In the genomic region with DNA sequence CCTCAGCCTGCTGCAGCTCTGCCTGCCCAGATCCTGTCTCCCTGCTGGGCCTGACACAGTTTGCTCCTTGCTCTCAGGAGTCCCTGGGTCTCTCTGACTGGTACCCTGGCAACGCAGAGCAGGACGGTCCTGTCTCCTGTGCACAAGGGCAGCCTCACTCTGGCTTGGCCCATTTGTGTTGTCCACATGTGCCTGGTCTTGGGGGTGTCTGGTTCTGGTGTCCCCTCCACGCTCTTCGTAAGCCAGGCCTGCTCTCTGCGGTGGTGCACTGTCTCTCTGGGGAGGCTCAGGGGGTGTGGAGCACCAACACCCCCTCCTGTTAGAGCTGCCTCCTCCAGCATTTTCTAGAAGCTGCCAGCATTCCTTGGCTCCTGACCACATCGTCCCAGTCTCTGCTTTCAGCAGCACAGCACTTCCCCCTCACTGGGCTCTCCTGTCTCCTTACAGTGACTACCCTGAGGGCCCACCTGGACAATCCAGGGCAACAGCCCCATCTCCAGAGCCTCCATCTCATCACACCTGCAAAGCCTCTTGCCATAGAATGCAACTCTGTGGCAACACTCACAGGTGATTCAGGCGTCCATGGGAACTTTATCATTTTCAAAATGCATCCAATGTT, we compare ENCODE assay signal across 25 cellular contexts.
DNase-seq lines count a peak whose midpoint lies in the region; ATAC-seq and TF ChIP-seq lines count a peak whose summit lies in the region.
"Had no signal": no experiment of that assay in that cellular context is flagged by ENCODE, and none has a peak within 500 bp of the region (broad histone marks: within the 10 kb centered on the region; RNA-seq: fewer than 3 reads in every experiment).

No MANE protein-coding gene starts in this region.

- peak overlapping the region; percentile 8; the same call in 1 of the 2 replicates for H3K14ac ChIP-seq in H9 (ENCODE audit: insufficient read depth, low read length)

- no CpG with 5 or more reads among the region's 7 CpGs for WGBS in H9 (ENCODE audit: extremely low coverage, insufficient read length, low lambda C conversion rate)

- no peak for ATAC-seq in foreskin keratinocyte
- ATAC-seq in HG03354 (IDR thresholded peaks at IDR 0.05; ENCODE audit: poor library complexity, severe bottlenecking, unreplicated experiment): no peak
- ATAC-seq: A549, GM12878, HCT116, HepG2 had no signal

- DNase-seq in activated CD8-positive, alpha-beta memory T cell treated with anti-CD3 and anti-CD28 coated beads for 24 hours: peak; percentile 30
- no peak for DNase-seq in activated CD8-positive, alpha-beta memory T cell treated with anti-CD3 and anti-CD28 coated beads, Interleukin-2, amount 50 U/mL, for 48 hours
- no peak for DNase-seq in H9
- peak; percentile 80 for DNase-seq in mesenteric fat pad (ENCODE audit: low spot score)
- DNase-seq in osteocyte (ENCODE audit: extremely low spot score, unreplicated experiment): peak; percentile 63
- no peak for DNase-seq in foreskin keratinocyte
- no peak for DNase-seq in NCI-H1436 (lab: John Stamatoyannopoulos, UW)
- DNase-seq: AML-193; C1 segment of cervical spinal cord; CD4-positive, CD25-positive, alpha-beta regulatory T cell; CD8-positive, alpha-beta memory T cell; COR-L47; DMS 273 treated with DMSO at 0.1 percent for 48 hours; DMS53; DND-41; EL; GM23248; HFFc6 had no signal

- H3K79me1 ChIP-seq in H9 (ENCODE audit: insufficient read depth, low read depth, low read length, poor library complexity, severe bottlenecking): no peaks in the 10 kb centered on the region

- no peaks in the 10 kb centered on the region for H3K9me3 ChIP-seq in H9 (ENCODE audit: control insufficient read depth, low read depth, low read length)
- H3K9me3 ChIP-seq: A549 had no signal

- peaks cover 2% of the 10 kb centered on the region; the same call in 1 of the 2 replicates for H3K4me1 ChIP-seq in H9 (ENCODE audit: insufficient read depth, low read length)
- H3K4me1 ChIP-seq in foreskin keratinocyte: no peaks in the 10 kb centered on the region
- H3K4me1 ChIP-seq: A549 had no signal

- no peak overlapping the region for H2AK5ac ChIP-seq in H9 (ENCODE audit: insufficient read length, low read length)

- H3K23me2 ChIP-seq in H9 (ENCODE audit: insufficient read length, low read depth, low read length, poor library complexity, severe bottlenecking): no peaks in the 10 kb centered on the region

- no peak overlapping the region for H4K5ac ChIP-seq in H9 (ENCODE audit: insufficient read length, low read depth, low read length)

- H3K27me3 Mint-ChIP-seq in H9 (ENCODE audit: low read depth): peaks cover 4% of the 10 kb centered on the region
- H3K27me3 Mint-ChIP-seq in osteocyte (ENCODE audit: unreplicated experiment): no peaks in the 10 kb centered on the region
- H3K27me3 Mint-ChIP-seq: IgD-negative memory B cell had no signal

- H2AFZ ChIP-seq in H9 (ENCODE audit: low read length): no peak overlapping the region
- H2AFZ ChIP-seq: GM23248 had no signal

- no peak overlapping the region for H3K4me2 ChIP-seq in H9 (ENCODE audit: insufficient read depth, insufficient read length, low read length)
- H3K4me2 ChIP-seq: A549 had no signal

- peaks cover 16 to 20% of the 10 kb centered on the region in 2 experiments for H3K4me1 Mint-ChIP-seq in H9
- H3K4me1 Mint-ChIP-seq in osteocyte (ENCODE audit: unreplicated experiment): peaks cover 27% of the 10 kb centered on the region
- H3K4me1 Mint-ChIP-seq: CD4-positive, CD25-positive, alpha-beta regulatory T cell; CD8-positive, alpha-beta memory T cell; IgD-negative memory B cell had no signal

- H3K4me3 Mint-ChIP-seq in H9: no peak overlapping the region
- no peak overlapping the region for H3K4me3 Mint-ChIP-seq in osteocyte (ENCODE audit: unreplicated experiment)
- H3K4me3 Mint-ChIP-seq: CD4-positive, CD25-positive, alpha-beta regulatory T cell; CD8-positive, alpha-beta memory T cell; HFFc6; IgD-negative memory B cell had no signal

- peak overlapping the region in 1 of 3 experiments; percentile 65; a peak in 2 of 7 replicates for H3K27ac Mint-ChIP-seq in H9
- H3K27ac Mint-ChIP-seq in osteocyte (ENCODE audit: unreplicated experiment): no peak overlapping the region
- H3K27ac Mint-ChIP-seq: CD4-positive, CD25-positive, alpha-beta regulatory T cell; CD8-positive, alpha-beta memory T cell; HFFc6 had no signal

- H3K27me3 ChIP-seq in H9 (ENCODE audit: insufficient read depth, low read length) (no peaks in the 10 kb centered on the region), foreskin keratinocyte (no peaks in the 10 kb centered on the region)

- H3K56ac ChIP-seq in H9 (ENCODE audit: insufficient read length, low read depth, low read length): no peak overlapping the region

- no peak overlapping the region for H3K9ac ChIP-seq in H9 (ENCODE audit: extremely low read depth, insufficient read length, low read length)
- H3K9ac ChIP-seq: GM23248 had no signal

- H4K8ac ChIP-seq in H9 (replicated peaks; ENCODE audit: insufficient read length, low read depth, low read length): no peak overlapping the region

- TF ChIP-seq CTCF in H9 (conservative IDR thresholded peaks at IDR 0.05) (no peak), osteocyte (IDR thresholded peaks at IDR 0.05) (no peak), foreskin keratinocyte (conservative IDR thresholded peaks at IDR 0.05) (no peak)

- H2BK20ac ChIP-seq in H9 (ENCODE audit: low read depth, low read length, poor library complexity, severe bottlenecking): no peak overlapping the region

- no peak overlapping the region for H3K23ac ChIP-seq in H9 (ENCODE audit: insufficient read length, low read depth, low read length)

- no peak overlapping the region for H2BK5ac ChIP-seq in H9 (ENCODE audit: insufficient read length, low read length)

- H3K18ac ChIP-seq in H9 (ENCODE audit: insufficient read length, low read depth, low read length): no peak overlapping the region

- H3K27ac ChIP-seq in H9 (ENCODE audit: insufficient read length, low read depth, low read length) (no peak overlapping the region), foreskin keratinocyte (no peak overlapping the region)
- H3K27ac ChIP-seq: 22Rv1, A549, GM23248 had no signal

- no peaks in the 10 kb centered on the region for H4K20me1 ChIP-seq in H9 (ENCODE audit: control insufficient read depth, insufficient read depth, insufficient read length)

- H3T11ph ChIP-seq in H9 (ENCODE audit: low read length): no peak overlapping the region

- H2BK15ac ChIP-seq in H9 (ENCODE audit: low read depth, low read length): no peak overlapping the region

- H3K36me3 Mint-ChIP-seq in H9 (ENCODE audit: insufficient read depth in 1 of 3, low read depth in 3 of 3) (peaks cover 3 to 8% (median 6%) of the 10 kb centered on the region in 3 experiments; a peak in 5 of 7 replicates), osteocyte (ENCODE audit: unreplicated experiment) (no peaks in the 10 kb centered on the region)
- H3K36me3 Mint-ChIP-seq: CD4-positive, CD25-positive, alpha-beta regulatory T cell; CD8-positive, alpha-beta memory T cell; IgD-negative memory B cell had no signal

- H4K91ac ChIP-seq in H9 (ENCODE audit: insufficient read length, low read depth, low read length): peak overlapping the region; percentile 40

- no peak overlapping the region for H2BK120ac ChIP-seq in H9 (ENCODE audit: low read depth, low read length, poor library complexity, severe bottlenecking)

- H2BK12ac ChIP-seq in H9 (ENCODE audit: insufficient read length, low read depth, low read length): no peak overlapping the region

- peaks cover 0 to 3% of the 10 kb centered on the region in 2 experiments; a peak in 3 of 5 replicates for H3K9me3 Mint-ChIP-seq in H9
- peaks cover 4% of the 10 kb centered on the region for H3K9me3 Mint-ChIP-seq in osteocyte (ENCODE audit: unreplicated experiment)
- H3K9me3 Mint-ChIP-seq: CD4-positive, CD25-positive, alpha-beta regulatory T cell; HFFc6; IgD-negative memory B cell had no signal

- no peak overlapping the region for H3K4ac ChIP-seq in H9 (ENCODE audit: low read depth, low read length)

- H3K79me2 ChIP-seq in H9 (ENCODE audit: insufficient read depth, low read length): no peaks in the 10 kb centered on the region

Comparison
In these comparisons a context has a peak if more than half of its experiments do, and no peak if none do; other contexts are left out.
1. DNase-seq: peak in activated CD8-positive, alpha-beta memory T cell treated with anti-CD3 and anti-CD28 coated beads for 24 hours (single experiment), mesenteric fat pad (single experiment) and osteocyte (single experiment); none in activated CD8-positive, alpha-beta memory T cell treated with anti-CD3 and anti-CD28 coated beads, Interleukin-2, amount 50 U/mL, for 48 hours (single experiment), H9 (single experiment), foreskin keratinocyte (0 of 2) and NCI-H1436 (single experiment).